25 cellular contexts compared by ENCODE assay signal in the genomic region with DNA sequence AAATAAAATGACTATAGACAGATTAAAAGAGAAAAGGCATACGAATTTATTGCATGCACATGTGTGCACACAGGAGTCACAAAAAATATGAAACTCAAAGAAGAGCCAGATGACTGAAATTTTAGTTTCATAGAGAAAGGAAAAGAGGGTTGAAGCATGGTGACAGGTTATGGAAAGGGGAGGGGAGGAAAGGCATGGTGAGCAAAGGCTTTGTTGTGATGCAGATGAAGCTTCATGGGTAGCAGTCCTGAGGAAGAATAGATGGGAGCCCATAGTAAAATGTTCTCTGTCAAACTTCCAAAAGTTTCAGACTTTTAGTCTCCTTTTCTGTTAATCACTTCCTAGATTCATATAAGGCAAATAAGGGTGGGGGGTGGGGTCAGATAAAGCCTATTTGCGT.
A peak's percentile ranks its signal among the peaks of the same experiment; 100 is the strongest.
DNase-seq lines count a peak whose midpoint lies in the region; ATAC-seq and TF ChIP-seq lines count a peak whose summit lies in the region.
"Had no signal": no experiment of that assay in that cellular context is flagged by ENCODE, and none has a peak within 500 bp of the region (broad histone marks: within the 10 kb centered on the region; RNA-seq: fewer than 3 reads in every experiment).

No MANE protein-coding gene starts in this region.

- DNase-seq in GM23338 (ENCODE audit: low spot score) (peak; percentile 40), dermis blood vessel endothelial cell (peak; percentile 14), medulla oblongata (ENCODE audit: extremely low spot score) (no peak)
- DNase-seq: 8988T; CD4-positive, alpha-beta memory T cell; DMS 273 treated with DMSO at 0.1 percent for 48 hours; DMS53; DND-41; EL; GM23248; HCEC 1CT; HFFc6; Karpas-422; KBM-7 had no signal

- H3K4me1 ChIP-seq in GM23338 (ENCODE audit: insufficient read depth) (0 out of 2 replicates have a peak, but pooled peaks cover 5% of the 10 kb centered on the region), HUES48 (ENCODE audit: control insufficient read depth, insufficient read depth, low read length) (peaks cover 10% of the 10 kb centered on the region), iPS-20b (ENCODE audit: insufficient read depth, low read length) (peaks cover 16% of the 10 kb centered on the region)
- H3K4me1 ChIP-seq: BLaER1 had no signal

- 0 out of 2 replicates have a peak overlapping the region, but pooled peaks have one; percentile 14 for H3K27ac Mint-ChIP-seq in GM23338
- H3K27ac Mint-ChIP-seq: CD14-positive monocyte; CD4-positive, alpha-beta memory T cell; HFFc6; IgD-negative memory B cell had no signal

- H2AFZ ChIP-seq in GM23338, result no peak overlapping the region
- H2AFZ ChIP-seq: GM23248 had no signal

- H3K9me3 Mint-ChIP-seq in GM23338, result peaks cover 5% of the 10 kb centered on the region; the same call in 1 of the 3 replicates
- H3K9me3 Mint-ChIP-seq: HFFc6 had no signal

- H4K20me1 ChIP-seq in GM23338 (replicated peaks; ENCODE audit: insufficient read depth), result no peaks in the 10 kb centered on the region
- H4K20me1 ChIP-seq: BLaER1 had no signal

- H3K36me3 Mint-ChIP-seq in GM23338 (ENCODE audit: low read depth), result peaks cover 12% of the 10 kb centered on the region; the same call in 2 of the 3 replicates
- H3K36me3 Mint-ChIP-seq: CD14-positive monocyte; CD4-positive, alpha-beta memory T cell; IgD-negative memory B cell had no signal

- peaks cover 4% of the 10 kb centered on the region; the same call in 1 of the 2 replicates for H3K9me2 ChIP-seq in GM23338 (ENCODE audit: insufficient read depth)

- H3K4me1 Mint-ChIP-seq in GM23338, result peaks cover 17% of the 10 kb centered on the region; the same call in 2 of the 3 replicates
- H3K4me1 Mint-ChIP-seq: CD14-positive monocyte; CD4-positive, alpha-beta memory T cell; IgD-negative memory B cell had no signal

- H3K9me3 ChIP-seq in HUES48 (ENCODE audit: control insufficient read depth, insufficient read depth, low read length) (no peaks in the 10 kb centered on the region), iPS-20b (ENCODE audit: insufficient read depth, low read depth, low read length) (0 out of 2 replicates have a peak, but pooled peaks cover 3% of the 10 kb centered on the region)
- H3K9me3 ChIP-seq: BLaER1 had no signal

- H3K9ac ChIP-seq in HUES48 (ENCODE audit: low read depth, low read length) (no peak overlapping the region), iPS-20b (ENCODE audit: low read depth, low read length) (peak overlapping the region; percentile 29; the same call in 1 of the 2 replicates)
- H3K9ac ChIP-seq: BLaER1, GM23248 had no signal

- H3K36me3 ChIP-seq in GM23338 (ENCODE audit: insufficient read depth), result no peaks in the 10 kb centered on the region
- H3K36me3 ChIP-seq in HUES48 (ENCODE audit: control insufficient read depth, insufficient read depth, low read length), result no peaks in the 10 kb centered on the region
- peaks cover 7% of the 10 kb centered on the region; the same call in 1 of the 2 replicates for H3K36me3 ChIP-seq in iPS-20b (ENCODE audit: insufficient read depth, low read depth, low read length)
- H3K36me3 ChIP-seq: BLaER1 had no signal

- H3K27ac ChIP-seq in GM23338 (ENCODE audit: low read depth) (no peak overlapping the region), HUES48 (ENCODE audit: low read depth, low read length) (peak overlapping the region; percentile 66), iPS-20b (ENCODE audit: low read length) (peak overlapping the region; percentile 32)
- H3K27ac ChIP-seq: BLaER1, GM23248, HL-60 had no signal

- H3K27me3 Mint-ChIP-seq in GM23338 (ENCODE audit: insufficient read depth, low read depth, poor library complexity), result no peaks in the 10 kb centered on the region

- no peaks in the 10 kb centered on the region for H3F3A ChIP-seq in GM23338 (replicated peaks; ENCODE audit: low read depth)

- peak overlapping the region; percentile 25; the same call in 1 of the 2 replicates for H3K4me2 ChIP-seq in GM23338
- H3K4me2 ChIP-seq: BLaER1 had no signal

- peak; percentile 67 for ATAC-seq in GM23338
- no peak for ATAC-seq in HG03457 (IDR thresholded peaks at IDR 0.05; ENCODE audit: unreplicated experiment)
- no peak for ATAC-seq in HG02885 (IDR thresholded peaks at IDR 0.05; ENCODE audit: poor library complexity, unreplicated experiment)
- ATAC-seq in GM18520 (IDR thresholded peaks at IDR 0.05; ENCODE audit: unreplicated experiment), result no peak
- ATAC-seq: GM12878, HepG2 had no signal

- no peaks in the 10 kb centered on the region for H3K27me3 ChIP-seq in GM23338 (ENCODE audit: insufficient read depth)
- no peaks in the 10 kb centered on the region for H3K27me3 ChIP-seq in HUES48 (ENCODE audit: control insufficient read depth, insufficient read depth, low read length)
- H3K27me3 ChIP-seq in iPS-20b (ENCODE audit: insufficient read depth, low read length), result no peaks in the 10 kb centered on the region
- H3K27me3 ChIP-seq: BLaER1 had no signal

- H3K4me3 ChIP-seq in GM23338 (no peak overlapping the region), HUES48 (ENCODE audit: low read depth, low read length) (no peak overlapping the region), iPS-20b (ENCODE audit: low read length) (peak overlapping the region; percentile 36; the same call in 1 of the 2 replicates)
- H3K4me3 ChIP-seq: BLaER1, GM12878, GM23248 had no signal

- no peak overlapping the region for H3K4me3 Mint-ChIP-seq in GM23338
- H3K4me3 Mint-ChIP-seq: CD14-positive monocyte; CD4-positive, alpha-beta memory T cell; HFFc6; IgD-negative memory B cell had no signal

- no peaks in the 10 kb centered on the region for H3K79me2 ChIP-seq in GM23338 (replicated peaks; ENCODE audit: insufficient read depth)

- no peak for TF ChIP-seq CTCF in GM23338 (conservative IDR thresholded peaks at IDR 0.05; ENCODE audit: low read depth in 2 of 2)

TF ChIP-seq in GM23338, 12 proteins besides CTCF, POLR2A, EP300 and RAD21 (continues in another document):
- no peak for TF ChIP-seq ZNF331 (CRISPR knock-in tag; IDR thresholded peaks at IDR 0.05; ENCODE audit: low read depth)
- no peak for TF ChIP-seq EZH2phosphoT487 (IDR thresholded peaks at IDR 0.05; ENCODE audit: unreplicated experiment)
- TF ChIP-seq, protein P1, sequence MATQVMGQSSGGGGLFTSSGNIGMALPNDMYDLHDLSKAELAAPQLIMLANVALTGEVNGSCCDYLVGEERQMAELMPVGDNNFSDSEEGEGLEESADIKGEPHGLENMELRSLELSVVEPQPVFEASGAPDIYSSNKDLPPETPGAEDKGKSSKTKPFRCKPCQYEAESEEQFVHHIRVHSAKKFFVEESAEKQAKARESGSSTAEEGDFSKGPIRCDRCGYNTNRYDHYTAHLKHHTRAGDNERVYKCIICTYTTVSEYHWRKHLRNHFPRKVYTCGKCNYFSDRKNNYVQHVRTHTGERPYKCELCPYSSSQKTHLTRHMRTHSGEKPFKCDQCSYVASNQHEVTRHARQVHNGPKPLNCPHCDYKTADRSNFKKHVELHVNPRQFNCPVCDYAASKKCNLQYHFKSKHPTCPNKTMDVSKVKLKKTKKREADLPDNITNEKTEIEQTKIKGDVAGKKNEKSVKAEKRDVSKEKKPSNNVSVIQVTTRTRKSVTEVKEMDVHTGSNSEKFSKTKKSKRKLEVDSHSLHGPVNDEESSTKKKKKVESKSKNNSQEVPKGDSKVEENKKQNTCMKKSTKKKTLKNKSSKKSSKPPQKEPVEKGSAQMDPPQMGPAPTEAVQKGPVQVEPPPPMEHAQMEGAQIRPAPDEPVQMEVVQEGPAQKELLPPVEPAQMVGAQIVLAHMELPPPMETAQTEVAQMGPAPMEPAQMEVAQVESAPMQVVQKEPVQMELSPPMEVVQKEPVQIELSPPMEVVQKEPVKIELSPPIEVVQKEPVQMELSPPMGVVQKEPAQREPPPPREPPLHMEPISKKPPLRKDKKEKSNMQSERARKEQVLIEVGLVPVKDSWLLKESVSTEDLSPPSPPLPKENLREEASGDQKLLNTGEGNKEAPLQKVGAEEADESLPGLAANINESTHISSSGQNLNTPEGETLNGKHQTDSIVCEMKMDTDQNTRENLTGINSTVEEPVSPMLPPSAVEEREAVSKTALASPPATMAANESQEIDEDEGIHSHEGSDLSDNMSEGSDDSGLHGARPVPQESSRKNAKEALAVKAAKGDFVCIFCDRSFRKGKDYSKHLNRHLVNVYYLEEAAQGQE (IDR thresholded peaks at IDR 0.05; ENCODE audit: unreplicated experiment), result no peak
- TF ChIP-seq EZH2 (IDR thresholded peaks at IDR 0.05; ENCODE audit: low read depth, unreplicated experiment), result no peak
- no peak for TF ChIP-seq STAT1 (IDR thresholded peaks at IDR 0.05; ENCODE audit: unreplicated experiment)
